10 cellular contexts compared by ENCODE assay signal in genomic region chr19:46017095-46017429, GRCh38. TPM values are rescaled to one million over a fixed set of nuclear protein-coding genes. Genes with fewer than 3 reads are reported as not detected.
DNase-seq lines count a peak whose midpoint lies in the region; ATAC-seq and TF ChIP-seq lines count a peak whose summit lies in the region.
"Had no signal": no experiment of that assay in that cellular context is flagged by ENCODE, and none has a peak within 500 bp of the region (broad histone marks: within the 10 kb centered on the region; RNA-seq: fewer than 3 reads in every experiment).

No MANE protein-coding gene starts in this region.

- H3K36me3 Mint-ChIP-seq in activated CD4-positive, alpha-beta T cell treated with anti-CD3 and anti-CD28 coated beads for 36 hours (ENCODE audit: low read depth), result peaks cover 9% of the 10 kb centered on the region

- TF ChIP-seq CTCF in MM.1S (IDR thresholded peaks at IDR 0.05; ENCODE audit: low read length) (no peak; the same call in 1 of the 2 replicates), coronary artery (IDR thresholded peaks at IDR 0.05) (peak; percentile 9), lower lobe of right lung (IDR thresholded peaks at IDR 0.05) (no peak)

- in situ Hi-C loops in ACHN (cut with HindIII; ENCODE audit: low pct_ligation_motif_present, low pct_unique_long_range_greater_than_20kb, low sequenced_read_pairs), result no loop called here

- peaks cover 6% of the 10 kb centered on the region for H3F3A ChIP-seq in MM.1S (ENCODE audit: insufficient read depth, low read length)

- no peak for ATAC-seq in activated CD4-positive, alpha-beta T cell treated with anti-CD3 and anti-CD28 coated beads for 36 hours
- ATAC-seq in lower lobe of right lung, result no peak

- H3K4me1 ChIP-seq in MM.1S (ENCODE audit: low read length) (0 out of 2 replicates have a peak, but pooled peaks cover 4% of the 10 kb centered on the region), rectal smooth muscle tissue (ENCODE audit: control insufficient read depth, insufficient read depth, low read length) (peaks cover 8% of the 10 kb centered on the region), lower lobe of right lung (peaks cover 22% of the 10 kb centered on the region)

- intact Hi-C loops in activated CD4-positive, alpha-beta T cell treated with anti-CD3 and anti-CD28 coated beads for 36 hours (cut with DNase I, micrococcal nuclease), result loop anchor here (2.0 to 10.0 kb wide), 2 partner anchors 200 to 202 kb away; partner anchors contain the start of gene RSPH6A (in 1 of the 2)
- intact Hi-C loops in lower lobe of right lung (cut with DNase I), result no loop called here

- H3K4me3 ChIP-seq in MM.1S (ENCODE audit: low read length) (no peak overlapping the region), coronary artery (peak overlapping the region; percentile 81), rectal smooth muscle tissue (ENCODE audit: low read length) (peak overlapping the region; percentile 10), lower lobe of right lung (no peak overlapping the region)

- H3K9me3 ChIP-seq in MM.1S (replicated peaks; ENCODE audit: insufficient read depth, low read length) (no peaks in the 10 kb centered on the region), lower lobe of right lung (no peaks in the 10 kb centered on the region)

- DNase-seq in activated CD4-positive, alpha-beta T cell treated with anti-CD3 and anti-CD28 coated beads for 36 hours, result no peak
- no peak for DNase-seq in activated CD4-positive, alpha-beta T cell treated with anti-CD3 and anti-CD28 coated beads, Interleukin-2, amount 50 U/mL, for 48 hours
- DNase-seq in MM.1S (no peak), coronary artery (ENCODE audit: low spot score) (no peak), NCI-H1105 treated with DMSO at 0.1 percent for 48 hours (lab: John Stamatoyannopoulos, UW) (no peak), ACHN (no peak), lower lobe of right lung (no peak)

- H3K36me3 ChIP-seq in MM.1S (replicated peaks; ENCODE audit: insufficient read depth, low read length) (no peaks in the 10 kb centered on the region), rectal smooth muscle tissue (ENCODE audit: control insufficient read depth, insufficient read depth, low read length) (no peaks in the 10 kb centered on the region), lower lobe of right lung (no peaks in the 10 kb centered on the region)

- no peak overlapping the region for H3K27ac ChIP-seq in MM.1S (ENCODE audit: low read length)
- no peak overlapping the region for H3K27ac ChIP-seq in coronary artery
- no peak overlapping the region for H3K27ac ChIP-seq in rectal smooth muscle tissue (ENCODE audit: low read depth, low read length)
- no peak overlapping the region for H3K27ac ChIP-seq in lower lobe of right lung

- H3K27me3 Mint-ChIP-seq in activated CD4-positive, alpha-beta T cell treated with anti-CD3 and anti-CD28 coated beads for 36 hours, result peaks cover 16% of the 10 kb centered on the region

- H4K20me1 ChIP-seq in MM.1S (ENCODE audit: insufficient read depth, low read length), result no peaks in the 10 kb centered on the region

- H3K79me2 ChIP-seq in MM.1S (ENCODE audit: low read length), result no peaks in the 10 kb centered on the region

- H3K9me3 Mint-ChIP-seq in activated CD4-positive, alpha-beta T cell treated with anti-CD3 and anti-CD28 coated beads for 36 hours (ENCODE audit: low read depth), result no peaks in the 10 kb centered on the region

- H3K27ac Mint-ChIP-seq in activated CD4-positive, alpha-beta T cell treated with anti-CD3 and anti-CD28 coated beads for 36 hours, result no peak overlapping the region

- peaks cover 16% of the 10 kb centered on the region for H3K4me1 Mint-ChIP-seq in activated CD4-positive, alpha-beta T cell treated with anti-CD3 and anti-CD28 coated beads for 36 hours

- no peak overlapping the region for H3K9ac ChIP-seq in MM.1S (ENCODE audit: low read length)
- no peak overlapping the region for H3K9ac ChIP-seq in rectal smooth muscle tissue (ENCODE audit: low read length)

- peak overlapping the region; percentile 36 for H3K4me3 Mint-ChIP-seq in activated CD4-positive, alpha-beta T cell treated with anti-CD3 and anti-CD28 coated beads for 36 hours

- POLR2A ChIA-PET in activated CD4-positive, alpha-beta T cell treated with anti-CD3 and anti-CD28 coated beads for 36 hours (lab: Charles Lee), result interaction anchor here (0.5 kb wide), 1 partner anchor 131 kb away, joined by 3 read pairs; the partner anchor contains the start of gene IGFL2

- H3K27me3 ChIP-seq in MM.1S (replicated peaks; ENCODE audit: insufficient read depth, low read length), result no peaks in the 10 kb centered on the region
- H3K27me3 ChIP-seq in rectal smooth muscle tissue (ENCODE audit: control insufficient read depth, insufficient read depth, low read length), result peaks cover 19% of the 10 kb centered on the region
- peaks cover 25% of the 10 kb centered on the region for H3K27me3 ChIP-seq in lower lobe of right lung (ENCODE audit: low read depth)

- H3K4me2 ChIP-seq in MM.1S (ENCODE audit: low read depth, low read length), result peak overlapping the region; percentile 36; the same call in 1 of the 2 replicates

- no peak overlapping the region for H2AFZ ChIP-seq in MM.1S (ENCODE audit: low read length)

- CTCF ChIA-PET in activated CD4-positive, alpha-beta T cell treated with anti-CD3 and anti-CD28 coated beads for 36 hours (lab: Charles Lee), result interaction anchor here (0.6 to 2.4 kb wide), 18 partner anchors 8 to 229 kb away, joined by 3 to 10 read pairs (median 4); partner anchors contain the start of genes CCDC61 and IRF2BP1

- H3K9me2 ChIP-seq in MM.1S (replicated peaks; ENCODE audit: insufficient read depth, low read length), result no peaks in the 10 kb centered on the region

RNA-seq across cellular contexts. Expression of gene PGLYRP1, which starts 5.8 kb away (rescaled TPM):
- total RNA-seq in activated CD4-positive, alpha-beta T cell treated with anti-CD3 and anti-CD28 coated beads for 36 hours, result not detected
- total RNA-seq in lower lobe of right lung, result 3.0 TPM
- total RNA-seq: HT1080, smooth muscle cell had no signal

RNA-seq across cellular contexts. Expression of gene CCDC61, which starts 21.8 kb away (rescaled TPM):
- 10 to 100 TPM; 22.4 to 26.2 TPM for total RNA-seq in activated CD4-positive, alpha-beta T cell treated with anti-CD3 and anti-CD28 coated beads for 36 hours
- total RNA-seq in lower lobe of right lung, result 16.3 TPM

RNA-seq across cellular contexts. Expression of gene IGFL4, which starts 23.7 kb away (rescaled TPM):
- not detected for total RNA-seq in activated CD4-positive, alpha-beta T cell treated with anti-CD3 and anti-CD28 coated beads for 36 hours
- total RNA-seq in lower lobe of right lung, result not detected
- total RNA-seq: HT1080 had no signal

RNA-seq across cellular contexts. Expression of gene NOVA2, which starts 43.4 kb away (rescaled TPM):
- total RNA-seq in activated CD4-positive, alpha-beta T cell treated with anti-CD3 and anti-CD28 coated beads for 36 hours, result under 1 TPM; 0.02 to 0.09 TPM
- total RNA-seq in lower lobe of right lung, result 18.8 TPM

Comparison
In these comparisons a context has a peak if more than half of its experiments do, and no peak if none do; other contexts are left out.
1. H3K4me3 ChIP-seq: peak in coronary artery (single experiment) and rectal smooth muscle tissue (single experiment); none in MM.1S (single experiment) and lower lobe of right lung (single experiment).